13 cellular contexts compared by ENCODE assay signal in genomic region chr21:45030637-45031218, GRCh38. TPM values are rescaled to one million over a fixed set of nuclear protein-coding genes. Genes with fewer than 3 reads are reported as not detected.
DNase-seq lines count a peak whose midpoint lies in the region; TF ChIP-seq lines count a peak whose summit lies in the region.
"Had no signal": no experiment of that assay in that cellular context is flagged by ENCODE, and none has a peak within 500 bp of the region (broad histone marks: within the 10 kb centered on the region; RNA-seq: fewer than 3 reads in every experiment).

No MANE protein-coding gene starts in this region.

- TF ChIP-seq CTCF in brain (conservative IDR thresholded peaks at IDR 0.05): no peak
- no peak for TF ChIP-seq CTCF in stomach (IDR thresholded peaks at IDR 0.05)
- TF ChIP-seq CTCF in HFFc6 (IDR thresholded peaks at IDR 0.05): no peak

- H3K4me1 Mint-ChIP-seq in brain: peaks cover 57% of the 10 kb centered on the region
- H3K4me1 Mint-ChIP-seq in HFFc6 (ENCODE audit: low read depth): 0 out of 2 replicates have a peak, but pooled peaks cover 7% of the 10 kb centered on the region

- H3K36me3 Mint-ChIP-seq in brain (no peaks in the 10 kb centered on the region), HFFc6 (ENCODE audit: low read depth) (peaks cover 2% of the 10 kb centered on the region; the same call in 1 of the 2 replicates)

- 45 to 66% (median 61%) methylated on average over 15 of the region's 15 CpGs for WGBS in stomach, 5 donors

- H3K27ac Mint-ChIP-seq in brain: peak overlapping the region in 3 of 5 experiments; percentile 38 to 82 (median 54)
- no peak overlapping the region for H3K27ac Mint-ChIP-seq in HFFc6

- TF ChIP-seq POLR2A in stomach (IDR thresholded peaks at IDR 0.05): no peak

- H3K9ac ChIP-seq in HUES6 (ENCODE audit: low read length): no peak overlapping the region

- H3K9me3 ChIP-seq in HUES6 (ENCODE audit: control insufficient read depth, insufficient read depth, low read depth, low read length): no peaks in the 10 kb centered on the region
- no peaks in the 10 kb centered on the region for H3K9me3 ChIP-seq in iPS-18c (ENCODE audit: control insufficient read depth, insufficient read depth, low read length)
- no peaks in the 10 kb centered on the region for H3K9me3 ChIP-seq in stomach
- H3K9me3 ChIP-seq: suprapubic skin had no signal

- H3K4me3 ChIP-seq in HUES6 (ENCODE audit: low read depth, low read length): peak overlapping the region; percentile 28; the same call in 1 of the 2 replicates
- H3K4me3 ChIP-seq in iPS-18c (ENCODE audit: insufficient read depth, low read depth, low read length): 0 out of 2 replicates have a peak overlapping the region, but pooled peaks have one; percentile 4
- H3K4me3 ChIP-seq in stomach: no peak overlapping the region
- H3K4me3 ChIP-seq: skin epidermis, suprapubic skin had no signal

- TF ChIP-seq EP300 in stomach (IDR thresholded peaks at IDR 0.05): no peak

- intact Hi-C loops in stomach (cut with DNase I; ENCODE audit: low total_unique reads): no loop called here

- H3K27me3 Mint-ChIP-seq in brain (peaks cover 15% of the 10 kb centered on the region), HFFc6 (ENCODE audit: insufficient read depth) (peaks cover 44% of the 10 kb centered on the region)

- H3K4me1 ChIP-seq in HUES6 (ENCODE audit: control insufficient read depth, insufficient read depth, low read length) (peaks cover 33% of the 10 kb centered on the region), stomach (peaks cover 26 to 63% (median 48%) of the 10 kb centered on the region in 4 donors)

- no peaks in the 10 kb centered on the region for H3K27me3 ChIP-seq in HUES6 (ENCODE audit: control insufficient read depth, insufficient read depth, low read length)
- peaks cover 0 to 49% (median 24%) of the 10 kb centered on the region in 3 donors for H3K27me3 ChIP-seq in stomach
- H3K27me3 ChIP-seq: suprapubic skin had no signal

- H3K27ac ChIP-seq in HUES6 (ENCODE audit: low read depth, low read length) (no peak overlapping the region), stomach (peak overlapping the region in 4 of 5 donors; percentile 47 to 80 (median 57))
- H3K27ac ChIP-seq: suprapubic skin had no signal

- H3K4me3 Mint-ChIP-seq in brain (peak overlapping the region in 4 of 5 experiments; percentile 32 to 58 (median 46)), HFFc6 (no peak overlapping the region)

- H3K36me3 ChIP-seq in HUES6 (ENCODE audit: control insufficient read depth, insufficient read depth, low read length) (no peaks in the 10 kb centered on the region), stomach (no peaks in the 10 kb centered on the region)
- H3K36me3 ChIP-seq: suprapubic skin had no signal

- H3K9me3 Mint-ChIP-seq in brain: peaks cover 3 to 15% (median 6%) of the 10 kb centered on the region in 5 experiments
- peaks cover 3% of the 10 kb centered on the region for H3K9me3 Mint-ChIP-seq in HFFc6

- DNase-seq in stomach (no peak), OCI-M1 (lab: John Stamatoyannopoulos, UW) (no peak), NCI-H446 treated with DMSO at 0.1 percent for 48 hours (lab: John Stamatoyannopoulos, UW) (no peak), GM19240 (ENCODE audit: insufficient read length, low spot score) (no peak), HFFc6 (no peak)
- DNase-seq: activated naive CD4-positive, alpha-beta T cell; NCI-H2029 treated with DMSO at 0.1 percent for 48 hours; SIG-M5 had no signal

RNA-seq across cellular contexts. Expression of gene ADARB1, which starts 43.7 kb away (rescaled TPM):
- 10.9 TPM for polyA plus RNA-seq in brain (ENCODE audit: insufficient read depth, low read depth, low replicate concordance)
- total RNA-seq in stomach: 10 to 100 TPM in 4 of 5 donors, 1 to 10 TPM in 1; 3.2 to 33.9 (median 28.8) TPM
- 1 to 10 TPM; 5.9 to 6.7 (median 6.6) TPM for polyA plus RNA-seq in stomach
- 1 to 10 TPM; 1.7 to 3.2 (median 2.2) TPM for total RNA-seq in HFFc6 (2021; fragmentation: NEBNext Ultra II Directional; extraction: Animal tissue kit (Norgen Biotek cat#: 25700))

Comparison
In these comparisons a context has a peak if more than half of its experiments do, and no peak if none do; other contexts are left out.
1. H3K4me3 ChIP-seq: peak in HUES6 (single experiment) and iPS-18c (single experiment); none in stomach (0 of 4).